28 cellular contexts compared by ENCODE assay signal in genomic region chr10:96752380-96752779, GRCh38. TPM values are rescaled to one million over a fixed set of nuclear protein-coding genes. Genes with fewer than 3 reads are reported as not detected.
"Had no signal": no experiment of that assay in that cellular context is flagged by ENCODE, and none has a peak within 500 bp of the region (broad histone marks: within the 10 kb centered on the region; RNA-seq: fewer than 3 reads in every experiment).

No MANE protein-coding gene starts in this region.

- ATAC-seq: activated naive CD8-positive, alpha-beta T cell treated with anti-CD3 and anti-CD28 coated beads, Interleukin-2, amount 50 U/mL, for 24 hours; heart right ventricle; left lobe of liver; lower lobe of right lung; naive thymus-derived CD8-positive, alpha-beta T cell; right cardiac atrium; stimulated activated naive CD8-positive, alpha-beta T cell treated with anti-CD3 and anti-CD28 coated beads, Interleukin-15, Interleukin-2, amounts not matched to agents 100 U/mL and 50 U/mL, for 24 hours had no signal

- H3K4me3 Mint-ChIP-seq: activated CD4-positive, alpha-beta memory T cell treated with anti-CD3 and anti-CD28 coated beads, Interleukin-2, amount 10 ng/mL, durations not matched to agents 7 days and 5 days; activated CD4-positive, alpha-beta T cell treated with anti-CD3 and anti-CD28 coated beads, Interleukin-2, amount 10 ng/mL, durations not matched to agents 7 days and 5 days; activated naive CD4-positive, alpha-beta T cell treated with anti-CD3 and anti-CD28 coated beads, Interleukin-2, amount 50 U/mL, for 24 hours; activated naive CD8-positive, alpha-beta T cell treated with anti-CD3 and anti-CD28 coated beads, Interleukin-2, amount 50 U/mL, for 24 hours; naive thymus-derived CD8-positive, alpha-beta T cell; neural crest cell had no signal

- H3K4me1 ChIP-seq: esophagus muscularis mucosa, parathyroid adenoma, testis had no signal

- H3K27me3 ChIP-seq: esophagus muscularis mucosa, spleen, testis, transverse colon had no signal

- H3K27ac Mint-ChIP-seq: activated CD4-positive, alpha-beta memory T cell treated with anti-CD3 and anti-CD28 coated beads, Interleukin-2, amount 10 ng/mL, durations not matched to agents 7 days and 5 days; activated CD4-positive, alpha-beta T cell treated with anti-CD3 and anti-CD28 coated beads, Interleukin-2, amount 10 ng/mL, durations not matched to agents 7 days and 5 days; activated naive CD4-positive, alpha-beta T cell treated with anti-CD3 and anti-CD28 coated beads, Interleukin-2, amount 50 U/mL, for 24 hours; activated naive CD8-positive, alpha-beta T cell treated with anti-CD3 and anti-CD28 coated beads, Interleukin-2, amount 50 U/mL, for 24 hours; activated T-helper 2 cell treated with anti-CD3 and anti-CD28 coated beads, Interferon-gamma antibody, Interleukin-2, Interleukin-4, amounts not matched to agents 10 μg/mL and 5 μg/mL and 100 μg/mL, durations not matched to agents 14 hours and 24 hours and 36 hours had no signal

- H3K9me3 Mint-ChIP-seq: activated CD4-positive, alpha-beta memory T cell treated with anti-CD3 and anti-CD28 coated beads, Interleukin-2, amount 10 ng/mL, durations not matched to agents 7 days and 5 days; activated CD4-positive, alpha-beta T cell treated with anti-CD3 and anti-CD28 coated beads, Interleukin-2, amount 10 ng/mL, durations not matched to agents 7 days and 5 days; activated naive CD4-positive, alpha-beta T cell treated with anti-CD3 and anti-CD28 coated beads, Interleukin-2, amount 50 U/mL, for 24 hours; activated naive CD8-positive, alpha-beta T cell treated with anti-CD3 and anti-CD28 coated beads, Interleukin-2, amount 50 U/mL, for 24 hours; activated T-helper 2 cell treated with anti-CD3 and anti-CD28 coated beads, Interferon-gamma antibody, Interleukin-2, Interleukin-4, amounts not matched to agents 10 μg/mL and 5 μg/mL and 100 μg/mL, durations not matched to agents 14 hours and 24 hours and 36 hours; naive thymus-derived CD8-positive, alpha-beta T cell; neural crest cell had no signal

- H3K9me3 ChIP-seq: esophagus muscularis mucosa, heart right ventricle, lower lobe of right lung, spleen, testis, transverse colon had no signal

- FAIRE-seq: bronchial epithelial cell, colon had no signal

- H3K9ac ChIP-seq: parathyroid adenoma had no signal

- H3K4me3 ChIP-seq: esophagus muscularis mucosa, heart right ventricle, lower lobe of right lung, spleen, testis, transverse colon had no signal

- H2AFZ ChIP-seq: parathyroid adenoma had no signal

- H3K27ac ChIP-seq: esophagus muscularis mucosa, heart right ventricle, lower lobe of right lung, parathyroid adenoma, spleen, testis, transverse colon had no signal

- H3K79me2 ChIP-seq: parathyroid adenoma had no signal

- DNase-seq: activated CD4-positive, alpha-beta memory T cell treated with anti-CD3 and anti-CD28 coated beads, Interleukin-2, amount 10 ng/mL, durations not matched to agents 7 days and 5 days; activated CD4-positive, alpha-beta T cell treated with anti-CD3 and anti-CD28 coated beads, Interleukin-2, amount 10 ng/mL, durations not matched to agents 7 days and 5 days; activated CD4-positive, CD25-positive, alpha-beta regulatory T cell treated with anti-CD3 and anti-CD28 coated beads, Interleukin-2, amount 50 U/mL, for 72 hours; activated naive CD8-positive, alpha-beta T cell treated with anti-CD3 and anti-CD28 coated beads, Interleukin-2, amount 50 U/mL, for 24 hours; activated T-cell treated with anti-CD3 and anti-CD28 coated beads, Interleukin-2, amount 50 U/mL, for 48 hours; amygdala; dermis blood vessel endothelial cell; effector CD4-positive, alpha-beta T cell; foreskin melanocyte; heart right ventricle; kidney glomerular epithelial cell; lower lobe of right lung; mesenchymal stem cell; naive thymus-derived CD8-positive, alpha-beta T cell; nucleus accumbens; right cardiac atrium; spleen; stimulated activated naive CD8-positive, alpha-beta T cell treated with anti-CD3 and anti-CD28 coated beads, Interleukin-15, Interleukin-2, amounts not matched to agents 100 U/mL and 50 U/mL, for 24 hours; testis; transverse colon had no signal

- H3K36me3 ChIP-seq: esophagus muscularis mucosa, heart right ventricle, lower lobe of right lung, spleen, transverse colon had no signal

- H3K36me3 Mint-ChIP-seq: activated naive CD4-positive, alpha-beta T cell treated with anti-CD3 and anti-CD28 coated beads, Interleukin-2, amount 50 U/mL, for 24 hours; naive thymus-derived CD8-positive, alpha-beta T cell had no signal

RNA-seq across cellular contexts. Expression of gene PIK3AP1, which starts 32.1 kb away (rescaled TPM):
- total RNA-seq: dermis blood vessel endothelial cell had no signal
